2 cellular contexts compared by ENCODE assay signal in the genomic region with DNA sequence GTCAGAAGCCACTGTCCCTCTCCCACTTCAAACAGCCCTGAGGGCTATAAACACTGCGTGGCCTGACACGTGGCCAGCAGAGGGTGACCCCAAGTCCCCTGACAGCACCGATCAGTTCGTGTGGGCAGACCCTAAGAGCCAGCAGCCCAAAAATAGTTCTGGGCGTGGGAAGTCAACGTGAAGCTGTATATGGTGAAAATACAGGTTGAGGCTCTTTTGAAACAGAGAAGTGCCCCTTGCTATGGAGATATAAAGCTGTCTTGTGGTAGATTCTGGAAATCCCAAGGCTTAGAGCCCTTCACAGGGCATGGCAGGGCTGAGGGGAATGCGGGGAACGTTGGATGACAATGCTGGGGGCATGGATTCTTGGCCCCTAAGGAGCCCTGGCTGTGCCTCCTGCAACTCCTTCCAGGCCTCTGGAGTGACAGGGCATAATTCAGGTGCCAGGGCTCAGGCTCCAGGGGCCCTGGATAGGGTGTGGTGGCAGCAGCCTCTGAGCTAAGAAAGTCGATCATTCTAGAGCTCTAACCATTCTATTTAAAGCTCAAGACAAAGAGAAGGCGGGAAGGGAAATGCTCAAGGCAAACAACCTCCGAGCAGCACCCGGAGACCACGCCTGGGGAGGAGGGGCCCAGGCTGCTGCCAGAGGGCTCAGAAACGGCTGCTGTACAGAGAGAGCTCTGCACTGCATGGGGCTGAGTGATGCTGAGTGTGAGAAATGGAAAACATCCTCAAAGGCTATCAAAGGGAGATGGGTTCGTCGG.
TF ChIP-seq lines count a peak whose summit lies in the region.

No MANE protein-coding gene starts in this region.

TF ChIP-seq in GM23338, 12 proteins besides CTCF, POLR2A, EP300 and RAD21 (continued from another document):
- TF ChIP-seq, protein P1, sequence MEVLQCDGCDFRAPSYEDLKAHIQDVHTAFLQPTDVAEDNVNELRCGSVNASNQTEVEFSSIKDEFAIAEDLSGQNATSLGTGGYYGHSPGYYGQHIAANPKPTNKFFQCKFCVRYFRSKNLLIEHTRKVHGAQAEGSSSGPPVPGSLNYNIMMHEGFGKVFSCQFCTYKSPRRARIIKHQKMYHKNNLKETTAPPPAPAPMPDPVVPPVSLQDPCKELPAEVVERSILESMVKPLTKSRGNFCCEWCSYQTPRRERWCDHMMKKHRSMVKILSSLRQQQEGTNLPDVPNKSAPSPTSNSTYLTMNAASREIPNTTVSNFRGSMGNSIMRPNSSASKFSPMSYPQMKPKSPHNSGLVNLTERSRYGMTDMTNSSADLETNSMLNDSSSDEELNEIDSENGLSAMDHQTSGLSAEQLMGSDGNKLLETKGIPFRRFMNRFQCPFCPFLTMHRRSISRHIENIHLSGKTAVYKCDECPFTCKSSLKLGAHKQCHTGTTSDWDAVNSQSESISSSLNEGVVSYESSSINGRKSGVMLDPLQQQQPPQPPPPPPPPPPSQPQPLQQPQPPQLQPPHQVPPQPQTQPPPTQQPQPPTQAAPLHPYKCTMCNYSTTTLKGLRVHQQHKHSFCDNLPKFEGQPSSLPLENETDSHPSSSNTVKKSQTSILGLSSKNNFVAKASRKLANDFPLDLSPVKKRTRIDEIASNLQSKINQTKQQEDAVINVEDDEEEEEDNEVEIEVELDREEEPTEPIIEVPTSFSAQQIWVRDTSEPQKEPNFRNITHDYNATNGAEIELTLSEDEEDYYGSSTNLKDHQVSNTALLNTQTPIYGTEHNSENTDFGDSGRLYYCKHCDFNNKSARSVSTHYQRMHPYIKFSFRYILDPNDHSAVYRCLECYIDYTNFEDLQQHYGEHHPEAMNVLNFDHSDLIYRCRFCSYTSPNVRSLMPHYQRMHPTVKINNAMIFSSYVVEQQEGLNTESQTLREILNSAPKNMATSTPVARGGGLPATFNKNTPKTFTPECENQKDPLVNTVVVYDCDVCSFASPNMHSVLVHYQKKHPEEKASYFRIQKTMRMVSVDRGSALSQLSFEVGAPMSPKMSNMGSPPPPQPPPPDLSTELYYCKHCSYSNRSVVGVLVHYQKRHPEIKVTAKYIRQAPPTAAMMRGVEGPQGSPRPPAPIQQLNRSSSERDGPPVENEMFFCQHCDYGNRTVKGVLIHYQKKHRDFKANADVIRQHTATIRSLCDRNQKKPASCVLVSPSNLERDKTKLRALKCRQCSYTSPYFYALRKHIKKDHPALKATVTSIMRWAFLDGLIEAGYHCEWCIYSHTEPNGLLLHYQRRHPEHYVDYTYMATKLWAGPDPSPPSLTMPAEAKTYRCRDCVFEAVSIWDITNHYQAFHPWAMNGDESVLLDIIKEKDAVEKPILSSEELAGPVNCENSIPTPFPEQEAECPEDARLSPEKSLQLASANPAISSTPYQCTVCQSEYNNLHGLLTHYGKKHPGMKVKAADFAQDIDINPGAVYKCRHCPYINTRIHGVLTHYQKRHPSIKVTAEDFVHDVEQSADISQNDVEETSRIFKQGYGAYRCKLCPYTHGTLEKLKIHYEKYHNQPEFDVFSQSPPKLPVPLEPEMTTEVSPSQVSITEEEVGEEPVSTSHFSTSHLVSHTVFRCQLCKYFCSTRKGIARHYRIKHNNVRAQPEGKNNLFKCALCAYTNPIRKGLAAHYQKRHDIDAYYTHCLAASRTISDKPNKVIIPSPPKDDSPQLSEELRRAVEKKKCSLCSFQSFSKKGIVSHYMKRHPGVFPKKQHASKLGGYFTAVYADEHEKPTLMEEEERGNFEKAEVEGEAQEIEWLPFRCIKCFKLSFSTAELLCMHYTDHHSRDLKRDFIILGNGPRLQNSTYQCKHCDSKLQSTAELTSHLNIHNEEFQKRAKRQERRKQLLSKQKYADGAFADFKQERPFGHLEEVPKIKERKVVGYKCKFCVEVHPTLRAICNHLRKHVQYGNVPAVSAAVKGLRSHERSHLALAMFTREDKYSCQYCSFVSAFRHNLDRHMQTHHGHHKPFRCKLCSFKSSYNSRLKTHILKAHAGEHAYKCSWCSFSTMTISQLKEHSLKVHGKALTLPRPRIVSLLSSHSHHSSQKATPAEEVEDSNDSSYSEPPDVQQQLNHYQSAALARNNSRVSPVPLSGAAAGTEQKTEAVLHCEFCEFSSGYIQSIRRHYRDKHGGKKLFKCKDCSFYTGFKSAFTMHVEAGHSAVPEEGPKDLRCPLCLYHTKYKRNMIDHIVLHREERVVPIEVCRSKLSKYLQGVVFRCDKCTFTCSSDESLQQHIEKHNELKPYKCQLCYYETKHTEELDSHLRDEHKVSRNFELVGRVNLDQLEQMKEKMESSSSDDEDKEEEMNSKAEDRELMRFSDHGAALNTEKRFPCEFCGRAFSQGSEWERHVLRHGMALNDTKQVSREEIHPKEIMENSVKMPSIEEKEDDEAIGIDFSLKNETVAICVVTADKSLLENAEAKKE (CRISPR knock-in tag; IDR thresholded peaks at IDR 0.05): no peak
- TF ChIP-seq CREB1 (CRISPR knock-in tag; IDR thresholded peaks at IDR 0.05; ENCODE audit: low read depth): no peak
- TF ChIP-seq EZH2 (IDR thresholded peaks at IDR 0.05; ENCODE audit: low read depth, unreplicated experiment): no peak
TF ChIP-seq in GM23338: peak in this region for 0.

TF ChIP-seq in WTC11, 78 proteins besides CTCF, POLR2A, EP300 and RAD21 (continued from another document):
- TF ChIP-seq, protein P2, sequence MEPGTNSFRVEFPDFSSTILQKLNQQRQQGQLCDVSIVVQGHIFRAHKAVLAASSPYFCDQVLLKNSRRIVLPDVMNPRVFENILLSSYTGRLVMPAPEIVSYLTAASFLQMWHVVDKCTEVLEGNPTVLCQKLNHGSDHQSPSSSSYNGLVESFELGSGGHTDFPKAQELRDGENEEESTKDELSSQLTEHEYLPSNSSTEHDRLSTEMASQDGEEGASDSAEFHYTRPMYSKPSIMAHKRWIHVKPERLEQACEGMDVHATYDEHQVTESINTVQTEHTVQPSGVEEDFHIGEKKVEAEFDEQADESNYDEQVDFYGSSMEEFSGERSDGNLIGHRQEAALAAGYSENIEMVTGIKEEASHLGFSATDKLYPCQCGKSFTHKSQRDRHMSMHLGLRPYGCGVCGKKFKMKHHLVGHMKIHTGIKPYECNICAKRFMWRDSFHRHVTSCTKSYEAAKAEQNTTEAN (CRISPR knock-in tag; IDR thresholded peaks at IDR 0.05): no peak
- TF ChIP-seq, protein P3, sequence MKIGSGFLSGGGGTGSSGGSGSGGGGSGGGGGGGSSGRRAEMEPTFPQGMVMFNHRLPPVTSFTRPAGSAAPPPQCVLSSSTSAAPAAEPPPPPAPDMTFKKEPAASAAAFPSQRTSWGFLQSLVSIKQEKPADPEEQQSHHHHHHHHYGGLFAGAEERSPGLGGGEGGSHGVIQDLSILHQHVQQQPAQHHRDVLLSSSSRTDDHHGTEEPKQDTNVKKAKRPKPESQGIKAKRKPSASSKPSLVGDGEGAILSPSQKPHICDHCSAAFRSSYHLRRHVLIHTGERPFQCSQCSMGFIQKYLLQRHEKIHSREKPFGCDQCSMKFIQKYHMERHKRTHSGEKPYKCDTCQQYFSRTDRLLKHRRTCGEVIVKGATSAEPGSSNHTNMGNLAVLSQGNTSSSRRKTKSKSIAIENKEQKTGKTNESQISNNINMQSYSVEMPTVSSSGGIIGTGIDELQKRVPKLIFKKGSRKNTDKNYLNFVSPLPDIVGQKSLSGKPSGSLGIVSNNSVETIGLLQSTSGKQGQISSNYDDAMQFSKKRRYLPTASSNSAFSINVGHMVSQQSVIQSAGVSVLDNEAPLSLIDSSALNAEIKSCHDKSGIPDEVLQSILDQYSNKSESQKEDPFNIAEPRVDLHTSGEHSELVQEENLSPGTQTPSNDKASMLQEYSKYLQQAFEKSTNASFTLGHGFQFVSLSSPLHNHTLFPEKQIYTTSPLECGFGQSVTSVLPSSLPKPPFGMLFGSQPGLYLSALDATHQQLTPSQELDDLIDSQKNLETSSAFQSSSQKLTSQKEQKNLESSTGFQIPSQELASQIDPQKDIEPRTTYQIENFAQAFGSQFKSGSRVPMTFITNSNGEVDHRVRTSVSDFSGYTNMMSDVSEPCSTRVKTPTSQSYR (CRISPR knock-in tag; IDR thresholded peaks at IDR 0.05): no peak
- TF ChIP-seq RELA (CRISPR knock-in tag; IDR thresholded peaks at IDR 0.05; ENCODE audit: borderline replicate concordance) (no peak), NFE2L1 (CRISPR knock-in tag; IDR thresholded peaks at IDR 0.05) (no peak)
